ENCODE assay signal across 17 cellular contexts in genomic region chr7:44149571-44150465, GRCh38. TPM values are rescaled to one million over a fixed set of nuclear protein-coding genes. Genes with fewer than 3 reads are reported as not detected.
DNase-seq lines count a peak whose midpoint lies in the region; ATAC-seq lines count a peak whose summit lies in the region.
"Had no signal": no experiment of that assay in that cellular context is flagged by ENCODE, and none has a peak within 500 bp of the region (broad histone marks: within the 10 kb centered on the region; RNA-seq: fewer than 3 reads in every experiment).

No MANE protein-coding gene starts in this region.

- no peak overlapping the region for H3K4me3 ChIP-seq in H7 (ENCODE audit: insufficient read depth, low read depth, low read length)
- no peak overlapping the region for H3K4me3 ChIP-seq in effector memory CD4-positive, alpha-beta T cell (ENCODE audit: insufficient read depth, low read depth, low read length, poor library complexity, severe bottlenecking)
- H3K4me3 ChIP-seq: thoracic aorta had no signal

- no peaks in the 10 kb centered on the region for H3K36me3 ChIP-seq in H7 (replicated peaks; ENCODE audit: control insufficient read depth, insufficient read depth, low read length)
- H3K36me3 ChIP-seq in effector memory CD4-positive, alpha-beta T cell (ENCODE audit: control insufficient read depth, insufficient read depth, low read length): no peaks in the 10 kb centered on the region
- H3K36me3 ChIP-seq: neutrophil, thoracic aorta had no signal

- ATAC-seq in GM21381 (IDR thresholded peaks at IDR 0.05; ENCODE audit: unreplicated experiment): no peak
- no peak for ATAC-seq in HG03469 (IDR thresholded peaks at IDR 0.05; ENCODE audit: unreplicated experiment)

- no peak overlapping the region for H3K27ac ChIP-seq in effector memory CD4-positive, alpha-beta T cell (ENCODE audit: insufficient read depth, low read length, poor library complexity, severe bottlenecking)
- H3K27ac ChIP-seq: neutrophil, thoracic aorta had no signal

- no peaks in the 10 kb centered on the region for H3K9me3 ChIP-seq in effector memory CD4-positive, alpha-beta T cell (ENCODE audit: control insufficient read depth, low read length)
- H3K9me3 ChIP-seq: neutrophil, thoracic aorta had no signal

- peaks cover 7% of the 10 kb centered on the region for H3K4me1 ChIP-seq in effector memory CD4-positive, alpha-beta T cell (ENCODE audit: control insufficient read depth, insufficient read depth, low read length, poor library complexity, severe bottlenecking)

- DNase-seq in DMS 273 treated with DMSO at 0.1 percent for 48 hours (lab: John Stamatoyannopoulos, UW) (peak; percentile 47), H7 (peak; percentile 20), dedifferentiated amniotic fluid mesenchymal stem cell (ENCODE audit: extremely low spot score) (peak; percentile 31), myocyte (ENCODE audit: low read depth) (peak; percentile 46), DMS53 (lab: John Stamatoyannopoulos, UW) (no peak)
- DNase-seq in effector memory CD4-positive, alpha-beta T cell: no peak
- DNase-seq: activated CD4-positive, alpha-beta T cell treated with anti-CD3 and anti-CD28 coated beads, Interleukin-2, amount 50 U/mL, for 1 hour; activated T-cell treated with anti-CD3 and anti-CD28 coated beads, Interleukin-2, amount 50 U/mL, for 48 hours; caudate nucleus; HFFc6; NCI-H2029 treated with DMSO at 0.1 percent for 48 hours; stimulated activated CD4-positive, alpha-beta T cell treated with anti-CD3 and anti-CD28 coated beads, Interleukin-4, amount 100 ng/mL, for 4 hours had no signal

- H3K27me3 ChIP-seq in H7 (ENCODE audit: control insufficient read depth, insufficient read depth, low read length): peaks cover 15% of the 10 kb centered on the region
- no peaks in the 10 kb centered on the region for H3K27me3 ChIP-seq in effector memory CD4-positive, alpha-beta T cell (replicated peaks; ENCODE audit: control insufficient read depth, insufficient read depth, low read length, poor library complexity, severe bottlenecking)

RNA-seq across cellular contexts. Expression of gene MYL7, which starts 8.7 kb away (rescaled TPM):
- 1.4 and 4.7 TPM in 2 replicates for total RNA-seq in H7 (2014; rRNA removed; shearing (Covaris generic))
- not detected in 2 replicates for total RNA-seq in myocyte
- polyA plus RNA-seq in myocyte (2012): not detected
- total RNA-seq: endothelial cell of umbilical vein, thoracic aorta had no signal
- polyA plus RNA-seq: endothelial cell of umbilical vein had no signal

RNA-seq across cellular contexts. Expression of gene POLD2, which starts 26.5 kb away (rescaled TPM):
- 134 and 136 TPM in 2 replicates for total RNA-seq in H7 (2014; rRNA removed; shearing (Covaris generic))
- 199 and 211 TPM in 2 replicates for total RNA-seq in myocyte
- 242 TPM for polyA plus RNA-seq in myocyte (2012)

RNA-seq across cellular contexts. Expression of gene GCK, which starts 39.4 kb away (rescaled TPM):
- 2.8 and 3.7 TPM in 2 replicates for total RNA-seq in H7 (2014; rRNA removed; shearing (Covaris generic))
- 0.13 TPM in 1 of 2 replicates, not detected in the other for total RNA-seq in myocyte
- polyA plus RNA-seq in myocyte (2012): 0.04 TPM

RNA-seq across cellular contexts. Expression of gene AEBP1, which starts 45.7 kb away (rescaled TPM):
- total RNA-seq in H7 (2014; rRNA removed; shearing (Covaris generic)): 12.9 and 15.8 TPM in 2 replicates
- 0.75 and 1.2 TPM in 2 replicates for total RNA-seq in myocyte
- polyA plus RNA-seq in myocyte (2012): 1.4 TPM

RNA-seq across cellular contexts. Expression of gene YKT6, which starts 51.0 kb away (rescaled TPM):
- 82.4 and 93.4 TPM in 2 replicates for total RNA-seq in H7 (2014; rRNA removed; shearing (Covaris generic))
- 153 and 155 TPM in 2 replicates for total RNA-seq in myocyte
- 268 TPM for polyA plus RNA-seq in myocyte (2012)

Comparison
In these comparisons a context has a peak if more than half of its experiments do, and no peak if none do; other contexts are left out.
1. DNase-seq: peak in DMS 273 treated with DMSO at 0.1 percent for 48 hours (single experiment), H7 (single experiment), dedifferentiated amniotic fluid mesenchymal stem cell (single experiment) and myocyte (single experiment); none in DMS53 (single experiment) and effector memory CD4-positive, alpha-beta T cell (0 of 3).